In genomic region chr22:46070215-46070721, GRCh38 we compare ENCODE assay signal across 8 cellular contexts.
DNase-seq lines count a peak whose midpoint lies in the region; ATAC-seq, FAIRE-seq and TF ChIP-seq lines count a peak whose summit lies in the region.

No MANE protein-coding gene starts in this region.

- peak overlapping the region; percentile 90 for H3K4me3 ChIP-seq in GM12864 (ENCODE audit: low read depth, low read length)
- H3K4me3 ChIP-seq in Karpas-422 (ENCODE audit: low read length), result peak overlapping the region; percentile 91
- peak overlapping the region; percentile 54 for H3K4me3 ChIP-seq in iPS-15b (ENCODE audit: low read depth, low read length)
- peak overlapping the region; percentile 75 to 88 for H3K4me3 ChIP-seq in small intestine (ENCODE audit: low read depth in 1 of 2, low read length in 2 of 2)

- H3K27ac ChIP-seq in Karpas-422 (ENCODE audit: low read length), result peak overlapping the region; percentile 88
- H3K27ac ChIP-seq in small intestine (ENCODE audit: low read depth in 1 of 2, low read length in 1 of 2), result peak overlapping the region; percentile 98 to 100

- H3K36me3 ChIP-seq in Karpas-422 (ENCODE audit: insufficient read depth, low read length) (no peaks in the 10 kb centered on the region), iPS-15b (ENCODE audit: control insufficient read depth, insufficient read depth, low read length) (no peaks in the 10 kb centered on the region), small intestine (ENCODE audit: control insufficient read depth in 2 of 2, insufficient read depth in 2 of 2, low read length in 2 of 2) (no peaks in the 10 kb centered on the region)

- DNase-seq in GM12864 (ENCODE audit: low read depth) (no peak), Karpas-422 (peak; percentile 80), small intestine (peak; percentile 79), NCI-H526 treated with DMSO at 0.1 percent for 48 hours (lab: John Stamatoyannopoulos, UW) (no peak), NCI-H2227 (lab: John Stamatoyannopoulos, UW; ENCODE audit: unreplicated experiment) (no peak)
- DNase-seq in activated naive CD8-positive, alpha-beta T cell treated with anti-CD3 and anti-CD28 coated beads for 36 hours, result no peak

- peak overlapping the region; percentile 95 for H3K9ac ChIP-seq in Karpas-422 (ENCODE audit: low read length)
- no peak overlapping the region for H3K9ac ChIP-seq in iPS-15b (ENCODE audit: low read depth, low read length)

- no peaks in the 10 kb centered on the region for H3K9me3 Mint-ChIP-seq in activated naive CD8-positive, alpha-beta T cell treated with anti-CD3 and anti-CD28 coated beads for 36 hours

- WGBS in small intestine, 3 donors, result 1 to 3% (median 1%) methylated on average over 33 to 44 of the region's 44 CpGs

- peak overlapping the region; percentile 85 for H3K27ac Mint-ChIP-seq in activated naive CD8-positive, alpha-beta T cell treated with anti-CD3 and anti-CD28 coated beads for 36 hours

- no peak overlapping the region for H2AFZ ChIP-seq in Karpas-422 (ENCODE audit: low read length)

- peak overlapping the region; percentile 98 for H3K4me2 ChIP-seq in Karpas-422 (ENCODE audit: low read depth, low read length, poor library complexity, severe bottlenecking)

- H3K4me3 Mint-ChIP-seq in activated naive CD8-positive, alpha-beta T cell treated with anti-CD3 and anti-CD28 coated beads for 36 hours, result peak overlapping the region; percentile 82

- peaks cover 45% of the 10 kb centered on the region for H3K4me1 Mint-ChIP-seq in activated naive CD8-positive, alpha-beta T cell treated with anti-CD3 and anti-CD28 coated beads for 36 hours

- H3K27me3 Mint-ChIP-seq in activated naive CD8-positive, alpha-beta T cell treated with anti-CD3 and anti-CD28 coated beads for 36 hours, result no peaks in the 10 kb centered on the region

- TF ChIP-seq CTCF in GM12864 (IDR thresholded peaks at IDR 0.05; ENCODE audit: low read depth, low read length, missing control alignments), result no peak

- H3K4me1 ChIP-seq in Karpas-422 (ENCODE audit: low read length) (peaks cover 59% of the 10 kb centered on the region), iPS-15b (ENCODE audit: control insufficient read depth, insufficient read depth, low read length) (no peaks in the 10 kb centered on the region), small intestine (ENCODE audit: control insufficient read depth in 2 of 2, insufficient read depth in 1 of 2, low read depth in 1 of 2, low read length in 1 of 2) (peaks cover 0 to 2% of the 10 kb centered on the region in 2 donors)

- H3K79me2 ChIP-seq in Karpas-422 (ENCODE audit: low read length), result peaks cover 41% of the 10 kb centered on the region

- no peaks in the 10 kb centered on the region for H3K27me3 ChIP-seq in Karpas-422 (ENCODE audit: low read length)
- peaks cover 41% of the 10 kb centered on the region for H3K27me3 ChIP-seq in iPS-15b (ENCODE audit: control insufficient read depth, insufficient read depth, low read length)
- no peaks in the 10 kb centered on the region for H3K27me3 ChIP-seq in small intestine (ENCODE audit: control insufficient read depth in 2 of 2, insufficient read depth in 2 of 2, low read length in 2 of 2)

- no peak for ATAC-seq in HG03521 (IDR thresholded peaks at IDR 0.05; ENCODE audit: unreplicated experiment)

- no peaks in the 10 kb centered on the region for H3K9me2 ChIP-seq in Karpas-422 (replicated peaks; ENCODE audit: insufficient read depth, low read length)

- peaks cover 24% of the 10 kb centered on the region; the same call in 1 of the 2 replicates for H4K20me1 ChIP-seq in Karpas-422 (ENCODE audit: insufficient read depth, low read depth, low read length)

- no peaks in the 10 kb centered on the region for H3K9me3 ChIP-seq in Karpas-422 (ENCODE audit: low read length)
- no peaks in the 10 kb centered on the region for H3K9me3 ChIP-seq in iPS-15b (ENCODE audit: control insufficient read depth, insufficient read depth, low read length)
- H3K9me3 ChIP-seq in small intestine (ENCODE audit: control insufficient read depth, low read depth), result no peaks in the 10 kb centered on the region

- FAIRE-seq in small intestine (lab: Jason Lieb, UNC), result no peak

- peaks cover 2% of the 10 kb centered on the region for H3K36me3 Mint-ChIP-seq in activated naive CD8-positive, alpha-beta T cell treated with anti-CD3 and anti-CD28 coated beads for 36 hours

Comparison
In these comparisons a context has a peak if more than half of its experiments do, and no peak if none do; other contexts are left out.
1. DNase-seq: peak in Karpas-422 (single experiment) and small intestine (single experiment); none in GM12864 (single experiment), activated naive CD8-positive, alpha-beta T cell treated with anti-CD3 and anti-CD28 coated beads for 36 hours (single experiment), NCI-H526 treated with DMSO at 0.1 percent for 48 hours (single experiment) and NCI-H2227 (single experiment).
2. Peak in every context shown above with its lines, with median percentiles within 50 percentile points of each other: H3K4me3 ChIP-seq.